ENCODE assay signal across 22 cellular contexts in the genomic region with DNA sequence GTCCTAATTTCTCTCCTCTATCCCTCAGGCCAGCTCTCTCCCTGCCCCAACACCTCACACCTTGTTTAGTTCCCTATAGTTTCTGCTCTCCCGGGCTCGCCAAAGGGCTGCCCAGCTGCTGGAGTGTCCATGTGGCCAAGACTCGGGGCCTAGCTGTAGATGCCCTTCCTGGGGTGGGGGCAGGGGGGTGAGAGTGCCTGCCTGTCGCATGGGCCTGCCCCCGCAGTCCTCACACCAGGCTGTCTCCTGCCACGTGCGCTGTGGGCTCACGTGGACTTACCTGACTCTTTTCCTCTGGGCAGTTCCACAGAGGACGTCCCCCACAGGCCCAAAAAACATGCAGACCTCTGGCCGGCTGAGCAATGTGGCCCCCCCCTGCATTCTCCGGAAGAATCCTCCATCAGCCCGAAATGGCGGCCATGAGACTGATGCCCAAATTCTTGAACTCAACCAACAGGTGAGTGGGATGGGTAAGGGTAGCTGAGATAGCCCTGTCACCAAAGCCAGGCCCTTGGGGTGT.
"Had no signal": no experiment of that assay in that cellular context is flagged by ENCODE, and none has a peak within 500 bp of the region (broad histone marks: within the 10 kb centered on the region; RNA-seq: fewer than 3 reads in every experiment).

No MANE protein-coding gene starts in this region.

- H3K4me1 Mint-ChIP-seq: endodermal cell had no signal

- H3K27me3 ChIP-seq: heart right ventricle, ovary, testis, tibial nerve, upper lobe of right lung, vagina had no signal

- H3K27me3 Mint-ChIP-seq: natural killer cell treated with Interleukin-12 subunit alpha and Interleukin-12 subunit beta and Interleukin-15 and Interleukin-18, amount 100 ng/mL, for 72 hours; stimulated activated naive CD8-positive, alpha-beta T cell treated with anti-CD3 and anti-CD28 coated beads, Interleukin-15, Interleukin-2, amounts not matched to agents 100 ng/mL and 50 ng/mL, for 24 hours had no signal

- DNase-seq: effector CD4-positive, alpha-beta T cell; erythroblast; foreskin melanocyte; heart right ventricle; hypothalamus; kidney glomerular epithelial cell; ovary; right cardiac atrium; stimulated activated CD4-positive, alpha-beta T cell treated with anti-CD3 and anti-CD28 coated beads, Interleukin-4, amount 100 ng/mL, for 1 hour; stimulated activated CD8-positive, alpha-beta memory T cell treated with anti-CD3 and anti-CD28 coated beads, Interleukin-4, amount 100 ng/mL, for 48 hours; testis; upper lobe of right lung had no signal

- H3K27ac ChIP-seq: coronary artery, heart right ventricle, ovary, testis, tibial nerve, upper lobe of right lung, vagina had no signal

- H3K4me3 ChIP-seq: coronary artery, heart right ventricle, ovary, testis, tibial nerve, upper lobe of right lung, vagina had no signal

- H3K36me3 ChIP-seq: ovary had no signal

- H3K9me3 Mint-ChIP-seq: endodermal cell; mesothelial cell of epicardium; natural killer cell treated with Interleukin-12 subunit alpha and Interleukin-12 subunit beta and Interleukin-15 and Interleukin-18, amount 100 ng/mL, for 72 hours; stimulated activated effector memory CD8-positive, alpha-beta T cell treated with anti-CD3 and anti-CD28 coated beads, Interleukin-12 subunit alpha, Interleukin-12 subunit beta, amount 100 ng/mL, for 72 hours; stimulated activated naive CD8-positive, alpha-beta T cell treated with anti-CD3 and anti-CD28 coated beads, Interleukin-15, Interleukin-2, amounts not matched to agents 100 ng/mL and 50 ng/mL, for 24 hours had no signal

- H3K9me3 ChIP-seq: heart right ventricle, ovary, testis, tibial nerve, upper lobe of right lung, vagina had no signal

- FAIRE-seq: endothelial cell of umbilical vein, islet of Langerhans had no signal

- H3K27ac Mint-ChIP-seq: endodermal cell; mesothelial cell of epicardium; natural killer cell treated with Interleukin-12 subunit alpha and Interleukin-12 subunit beta and Interleukin-15 and Interleukin-18, amount 100 ng/mL, for 72 hours; stimulated activated effector memory CD8-positive, alpha-beta T cell treated with anti-CD3 and anti-CD28 coated beads, Interleukin-12 subunit alpha, Interleukin-12 subunit beta, amount 100 ng/mL, for 72 hours; stimulated activated naive CD8-positive, alpha-beta T cell treated with anti-CD3 and anti-CD28 coated beads, Interleukin-15, Interleukin-2, amounts not matched to agents 100 ng/mL and 50 ng/mL, for 24 hours had no signal

- ATAC-seq: heart right ventricle; right cardiac atrium; stimulated activated effector memory CD8-positive, alpha-beta T cell treated with anti-CD3 and anti-CD28 coated beads, Interleukin-12 subunit alpha, Interleukin-12 subunit beta, amount 100 ng/mL, for 72 hours; upper lobe of right lung had no signal

- H3K36me3 Mint-ChIP-seq: natural killer cell treated with Interleukin-12 subunit alpha and Interleukin-12 subunit beta and Interleukin-15 and Interleukin-18, amount 100 ng/mL, for 72 hours had no signal

- H3K4me3 Mint-ChIP-seq: endodermal cell; mesothelial cell of epicardium; natural killer cell treated with Interleukin-12 subunit alpha and Interleukin-12 subunit beta and Interleukin-15 and Interleukin-18, amount 100 ng/mL, for 72 hours; stimulated activated effector memory CD8-positive, alpha-beta T cell treated with anti-CD3 and anti-CD28 coated beads, Interleukin-12 subunit alpha, Interleukin-12 subunit beta, amount 100 ng/mL, for 72 hours; stimulated activated naive CD8-positive, alpha-beta T cell treated with anti-CD3 and anti-CD28 coated beads, Interleukin-15, Interleukin-2, amounts not matched to agents 100 ng/mL and 50 ng/mL, for 24 hours had no signal
